26 cellular contexts compared by ENCODE assay signal in the genomic region with DNA sequence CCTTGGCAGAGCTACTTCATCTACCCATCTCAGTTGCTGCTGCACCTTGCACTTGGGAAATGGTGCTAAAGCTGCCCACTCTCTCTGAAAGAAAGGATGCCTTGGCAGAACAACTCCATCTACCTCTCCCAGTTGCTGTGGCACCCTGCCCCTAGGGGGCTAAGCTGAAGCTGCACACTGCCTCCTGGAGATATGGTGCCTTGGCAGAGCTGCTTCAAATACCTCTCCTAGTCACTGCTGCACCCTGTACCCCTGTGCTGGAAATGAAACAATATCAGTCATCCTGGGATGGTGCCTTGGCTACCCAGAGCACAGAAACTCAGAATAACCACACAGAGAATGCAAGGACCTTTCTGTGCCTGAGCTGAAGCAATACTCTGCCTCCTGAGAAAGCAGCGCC.
"Had no signal": no experiment of that assay in that cellular context is flagged by ENCODE, and none has a peak within 500 bp of the region (broad histone marks: within the 10 kb centered on the region; RNA-seq: fewer than 3 reads in every experiment).

No MANE protein-coding gene starts in this region.

- DNase-seq: activated CD4-positive, alpha-beta T cell treated with anti-CD3 and anti-CD28 coated beads for 1 hour; activated CD4-positive, alpha-beta T cell treated with anti-CD3 and anti-CD28 coated beads, Interleukin-2, amount 50 U/mL, for 1 hour; activated gamma-delta T cell treated with Interleukin-2 at 50 U/mL for 16 hours; activated T-cell treated with anti-CD3 and anti-CD28 coated beads, Interleukin-2, amount 50 U/mL, for 1 hour; colonic mucosa; dorsolateral prefrontal cortex; effector memory CD8-positive, alpha-beta T cell; head of caudate nucleus; hypothalamus; ovary; right cardiac atrium; small intestine; stimulated activated CD4-positive, alpha-beta T cell treated with anti-CD3 and anti-CD28 coated beads, Interleukin-2, amount 100 ng/mL, for 24 hours; testis; trophoblast cell; uterus had no signal

- H3K27ac Mint-ChIP-seq: activated naive CD4-positive, alpha-beta T cell treated with anti-CD3 and anti-CD28 coated beads, Interleukin-2, amount 50 U/mL, for 24 hours; effector memory CD8-positive, alpha-beta T cell; natural killer cell treated with Interleukin-12 subunit alpha and Interleukin-12 subunit beta and Interleukin-15 and Interleukin-18, amount 100 ng/mL, for 72 hours; stimulated activated memory B cell treated with anti-CD40 and anti-IgM and Interleukin-4, amounts not matched to agents 10 μg/mL and 1 μg/mL and 100 μg/mL, for 72 hours; T-helper 1 cell treated with Interleukin-12 subunit alpha and Interleukin-12 subunit beta and Interleukin-4 antibody, amounts not matched to agents 30 μg/mL and 1 μg/mL, for 36 hours had no signal

- H3K4me1 ChIP-seq: breast epithelium, colonic mucosa, gastroesophageal sphincter, prostate gland, testis, uterus had no signal

- H3K9me3 Mint-ChIP-seq: T-helper 1 cell treated with Interleukin-12 subunit alpha and Interleukin-12 subunit beta and Interleukin-4 antibody, amounts not matched to agents 30 μg/mL and 1 μg/mL, for 36 hours had no signal

- H3K27me3 ChIP-seq: breast epithelium, colonic mucosa, dorsolateral prefrontal cortex, gastroesophageal sphincter, neutrophil, ovary, testis, uterus had no signal

- H3K4me1 Mint-ChIP-seq: activated naive CD4-positive, alpha-beta T cell treated with anti-CD3 and anti-CD28 coated beads, Interleukin-2, amount 50 U/mL, for 24 hours; central memory CD8-positive, alpha-beta T cell; stimulated activated memory B cell treated with anti-CD40 and anti-IgM and Interleukin-4, amounts not matched to agents 10 μg/mL and 1 μg/mL and 100 μg/mL, for 72 hours had no signal

- H3K4me3 Mint-ChIP-seq: activated naive CD4-positive, alpha-beta T cell treated with anti-CD3 and anti-CD28 coated beads, Interleukin-2, amount 50 U/mL, for 24 hours; central memory CD8-positive, alpha-beta T cell; effector memory CD8-positive, alpha-beta T cell; natural killer cell treated with Interleukin-12 subunit alpha and Interleukin-12 subunit beta and Interleukin-15 and Interleukin-18, amount 100 ng/mL, for 72 hours; stimulated activated memory B cell treated with anti-CD40 and anti-IgM and Interleukin-4, amounts not matched to agents 10 μg/mL and 1 μg/mL and 100 μg/mL, for 72 hours; T-helper 1 cell treated with Interleukin-12 subunit alpha and Interleukin-12 subunit beta and Interleukin-4 antibody, amounts not matched to agents 30 μg/mL and 1 μg/mL, for 36 hours had no signal

- ATAC-seq: effector memory CD8-positive, alpha-beta T cell; gastroesophageal sphincter; natural killer cell treated with Interleukin-12 subunit alpha and Interleukin-12 subunit beta and Interleukin-15 and Interleukin-18, amount 100 ng/mL, for 72 hours; stimulated activated memory B cell treated with anti-CD40 and anti-IgM and Interleukin-4, amounts not matched to agents 10 μg/mL and 1 μg/mL and 100 μg/mL, for 72 hours had no signal

- H3K27ac ChIP-seq: breast epithelium, colonic mucosa, dorsolateral prefrontal cortex, gastroesophageal sphincter, neutrophil, ovary, prostate gland, testis, uterus, VCaP had no signal

- H3K4me3 ChIP-seq: breast epithelium, colonic mucosa, dorsolateral prefrontal cortex, gastroesophageal sphincter, ovary, prostate gland, testis, uterus had no signal

- H3K36me3 ChIP-seq: breast epithelium, colonic mucosa, gastroesophageal sphincter, neutrophil, ovary, prostate gland, uterus had no signal

- H3K9me3 ChIP-seq: colonic mucosa, neutrophil, ovary, prostate gland, testis had no signal

- H3K36me3 Mint-ChIP-seq: stimulated activated memory B cell treated with anti-CD40 and anti-IgM and Interleukin-4, amounts not matched to agents 10 μg/mL and 1 μg/mL and 100 μg/mL, for 72 hours had no signal

- H3K27me3 Mint-ChIP-seq: stimulated activated memory B cell treated with anti-CD40 and anti-IgM and Interleukin-4, amounts not matched to agents 10 μg/mL and 1 μg/mL and 100 μg/mL, for 72 hours had no signal
